ENCODE assay signal across 20 cellular contexts in the genomic region with DNA sequence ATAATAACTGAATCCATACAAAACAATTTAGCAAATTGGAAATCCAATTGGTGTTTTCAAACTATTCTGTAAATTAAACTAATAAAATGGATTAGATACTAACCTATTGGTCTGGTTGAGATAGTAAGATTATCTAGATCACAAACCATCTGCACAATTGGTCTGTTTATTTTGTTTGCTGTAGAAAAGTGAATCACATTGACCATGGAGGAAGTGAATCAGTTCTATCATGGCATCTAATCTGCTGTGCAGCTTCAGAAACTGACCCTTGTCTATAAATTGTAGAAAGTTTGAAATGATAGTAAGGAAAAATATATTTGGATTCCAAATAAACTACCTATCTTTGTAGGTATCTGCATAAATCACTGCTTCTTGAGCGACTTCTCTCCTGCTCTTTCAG.
DNase-seq lines count a peak whose midpoint lies in the region; ATAC-seq, FAIRE-seq and TF ChIP-seq lines count a peak whose summit lies in the region.
"Had no signal": no experiment of that assay in that cellular context is flagged by ENCODE, and none has a peak within 500 bp of the region (broad histone marks: within the 10 kb centered on the region; RNA-seq: fewer than 3 reads in every experiment).

No MANE protein-coding gene starts in this region.

- no peak for TF ChIP-seq CTCF in PC-3 (conservative IDR thresholded peaks at IDR 0.05; ENCODE audit: low read depth, low read length)
- no peak for TF ChIP-seq CTCF in choroid plexus epithelial cell (conservative IDR thresholded peaks at IDR 0.05; ENCODE audit: low read depth, low read length)
- TF ChIP-seq CTCF in osteocyte (IDR thresholded peaks at IDR 0.05), result no peak

- FAIRE-seq in islet of Langerhans (lab: Jason Lieb, UNC) (peak; percentile 41), H54 (lab: Jason Lieb, UNC) (no peak)
- FAIRE-seq: GM12892 had no signal

- intact Hi-C loops in PC-3 (cut with micrococcal nuclease), result no loop called here

- peak; percentile 66 for DNase-seq in HCEC 1CT
- peak; percentile 13 for DNase-seq in PC-3
- peak; percentile 14 for DNase-seq in choroid plexus epithelial cell (ENCODE audit: low read depth)
- DNase-seq in H54 (ENCODE audit: insufficient read length, low spot score), result no peak
- DNase-seq in osteocyte (ENCODE audit: extremely low spot score, unreplicated experiment), result no peak
- DNase-seq: CD8-positive, alpha-beta memory T cell; DND-41; GOT3; Karpas-422; NCI-H187 treated with DMSO at 0.1 percent for 48 hours; NCI-H345; NCI-H526 treated with DMSO at 0.1 percent for 48 hours; NK-92 treated with Interleukin-12 subunit alpha and Interleukin-12 subunit beta, amount 100 ng/mL, for 24 hours; SJCRH30; SW 1271 had no signal

- H3F3A ChIP-seq in PC-3 (ENCODE audit: low read length, unreplicated experiment), result no peaks in the 10 kb centered on the region

- no peak overlapping the region for H3K4me3 ChIP-seq in PC-3 (ENCODE audit: low read length)
- no peak overlapping the region for H3K4me3 ChIP-seq in choroid plexus epithelial cell (ENCODE audit: low read depth, low read length)
- H3K4me3 ChIP-seq: BLaER1 treated with 17β-estradiol and CSF1 and Interleukin-3, amounts not matched to agents 10 nM and 100 nM; SJCRH30 had no signal

- H3K9ac ChIP-seq in PC-3 (ENCODE audit: low read length), result no peak overlapping the region
- H3K9ac ChIP-seq: BLaER1 treated with 17β-estradiol and CSF1 and Interleukin-3, amounts not matched to agents 10 nM and 100 nM had no signal

- H3K4me1 ChIP-seq in PC-3 (ENCODE audit: insufficient read depth, low read length), result no peaks in the 10 kb centered on the region
- H3K4me1 ChIP-seq: BLaER1 treated with 17β-estradiol and CSF1 and Interleukin-3, amounts not matched to agents 10 nM and 100 nM; SJCRH30 had no signal

- H3K9me3 ChIP-seq in PC-3 (ENCODE audit: low read length), result no peaks in the 10 kb centered on the region
- H3K9me3 ChIP-seq: BLaER1 treated with 17β-estradiol and CSF1 and Interleukin-3, amounts not matched to agents 10 nM and 100 nM; SJCRH30 had no signal

- no peaks in the 10 kb centered on the region for H4K20me1 ChIP-seq in PC-3 (ENCODE audit: low read length)
- H4K20me1 ChIP-seq: BLaER1 treated with 17β-estradiol and CSF1 and Interleukin-3, amounts not matched to agents 10 nM and 100 nM had no signal

- ATAC-seq in PC-3, result peak; percentile 67
- no peak for ATAC-seq in HG03378 (IDR thresholded peaks at IDR 0.05; ENCODE audit: unreplicated experiment)

- no peaks in the 10 kb centered on the region for H3K36me3 ChIP-seq in PC-3 (ENCODE audit: low read depth, low read length)
- H3K36me3 ChIP-seq: BLaER1 treated with 17β-estradiol and CSF1 and Interleukin-3, amounts not matched to agents 10 nM and 100 nM; SJCRH30 had no signal

- no TSS peak for BruUV-seq in PC-3 (replicated peaks; lab: Mats Ljungman, UMichigan)

- TF ChIP-seq POLR2A in H54 (IDR thresholded peaks at IDR 0.05; ENCODE audit: low read depth, low read length), result no peak

- no peak overlapping the region for H3K27ac Mint-ChIP-seq in osteocyte (ENCODE audit: unreplicated experiment)
- H3K27ac Mint-ChIP-seq: CD8-positive, alpha-beta memory T cell had no signal

- 0 out of 2 replicates have a peak overlapping the region, but pooled peaks have one; percentile 46 for H3K27ac ChIP-seq in PC-3 (ENCODE audit: low read length)
- H3K27ac ChIP-seq: BLaER1 treated with 17β-estradiol and CSF1 and Interleukin-3, amounts not matched to agents 10 nM and 100 nM; RWPE1; SJCRH30 had no signal

- H3K79me2 ChIP-seq in PC-3 (ENCODE audit: low read length), result no peaks in the 10 kb centered on the region

- H2AFZ ChIP-seq in PC-3 (ENCODE audit: low read length), result no peak overlapping the region

- peak overlapping the region; percentile 31; the same call in 1 of the 2 replicates for H3K4me2 ChIP-seq in PC-3 (ENCODE audit: low read length)
- H3K4me2 ChIP-seq: BLaER1 treated with 17β-estradiol and CSF1 and Interleukin-3, amounts not matched to agents 10 nM and 100 nM had no signal

- H3K4me1 Mint-ChIP-seq in osteocyte (ENCODE audit: unreplicated experiment), result no peaks in the 10 kb centered on the region
- H3K4me1 Mint-ChIP-seq: CD8-positive, alpha-beta memory T cell had no signal

- POLR2A ChIA-PET in PC-3 (lab: Charles Lee; ENCODE audit: unreplicated experiment), result no interaction called here

- no peak overlapping the region for H3K4me3 Mint-ChIP-seq in osteocyte (ENCODE audit: unreplicated experiment)
- H3K4me3 Mint-ChIP-seq: CD8-positive, alpha-beta memory T cell had no signal

- no peaks in the 10 kb centered on the region for H3K27me3 ChIP-seq in PC-3 (ENCODE audit: low read length)
- H3K27me3 ChIP-seq: BLaER1 treated with 17β-estradiol and CSF1 and Interleukin-3, amounts not matched to agents 10 nM and 100 nM had no signal

- H3K9me3 Mint-ChIP-seq in osteocyte (ENCODE audit: unreplicated experiment), result no peaks in the 10 kb centered on the region

- no peaks in the 10 kb centered on the region for H3K36me3 Mint-ChIP-seq in osteocyte (ENCODE audit: unreplicated experiment)
- H3K36me3 Mint-ChIP-seq: CD8-positive, alpha-beta memory T cell had no signal

- CTCF ChIA-PET in PC-3 (lab: Charles Lee), result no interaction called here

- H3K27me3 Mint-ChIP-seq in osteocyte (ENCODE audit: unreplicated experiment), result no peaks in the 10 kb centered on the region
- H3K27me3 Mint-ChIP-seq: CD8-positive, alpha-beta memory T cell had no signal

- H3K9me2 ChIP-seq in PC-3 (replicated peaks; ENCODE audit: low read length), result no peaks in the 10 kb centered on the region

Comparison
In these comparisons a context has a peak if more than half of its experiments do, and no peak if none do; other contexts are left out.
1. DNase-seq: peak in HCEC 1CT (single experiment), PC-3 (single experiment) and choroid plexus epithelial cell (single experiment); none in H54 (single experiment) and osteocyte (single experiment).